Comparison of ENCODE assay signal across 20 cellular contexts in the genomic region with DNA sequence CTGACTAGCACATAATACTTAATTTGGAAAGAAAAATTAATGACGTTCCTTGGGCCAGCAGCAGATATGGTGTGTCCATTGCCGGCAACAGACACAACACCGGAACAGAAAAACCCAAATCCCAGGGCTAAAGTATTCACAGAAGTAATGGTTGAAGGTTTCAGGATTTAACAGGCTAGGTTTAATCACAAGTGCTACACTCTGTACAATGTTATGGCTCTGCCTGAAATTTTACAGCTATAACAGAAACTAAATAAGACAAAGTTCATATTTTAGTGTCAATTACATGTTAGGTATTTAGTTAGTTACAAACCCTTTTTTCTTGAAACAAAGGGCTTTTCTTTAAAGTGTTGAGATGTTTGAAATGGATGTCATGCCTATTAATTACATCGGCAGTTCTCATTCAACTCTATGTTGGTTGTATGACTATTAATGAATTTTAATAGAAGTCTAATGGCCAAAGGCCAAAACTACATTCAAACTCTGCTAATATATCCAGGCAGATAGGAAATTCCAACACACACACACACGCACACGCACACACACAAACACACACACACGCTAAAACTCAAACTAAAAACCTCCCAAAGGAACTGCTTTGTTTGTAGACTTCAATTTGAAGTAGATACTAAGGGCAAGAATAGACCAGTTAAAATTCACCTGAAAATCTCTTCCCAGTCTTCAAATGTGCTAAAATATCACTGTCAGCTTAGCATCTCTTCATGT.
"Had no signal": no experiment of that assay in that cellular context is flagged by ENCODE, and none has a peak within 500 bp of the region (broad histone marks: within the 10 kb centered on the region; RNA-seq: fewer than 3 reads in every experiment).

No MANE protein-coding gene starts in this region.

- H3K4me1 ChIP-seq: gastroesophageal sphincter, suprapubic skin, upper lobe of left lung, uterus had no signal

- H3K4me3 Mint-ChIP-seq: natural killer cell treated with Interleukin-12 subunit alpha and Interleukin-12 subunit beta and Interleukin-15 and Interleukin-18, amount 100 ng/mL, for 72 hours had no signal

- ATAC-seq: gastroesophageal sphincter; natural killer cell treated with Interleukin-12 subunit alpha and Interleukin-12 subunit beta and Interleukin-15 and Interleukin-18, amount 100 ng/mL, for 72 hours; pancreas; right cardiac atrium; stimulated activated naive CD8-positive, alpha-beta T cell treated with anti-CD3 and anti-CD28 coated beads, Interleukin-15, Interleukin-2, amounts not matched to agents 100 U/mL and 50 U/mL, for 24 hours had no signal

- H3K27ac ChIP-seq: coronary artery, esophagus squamous epithelium, gastroesophageal sphincter, pancreas, suprapubic skin, thyroid gland, upper lobe of left lung, uterus had no signal

- H3K27me3 ChIP-seq: esophagus squamous epithelium, gastroesophageal sphincter, pancreas, suprapubic skin, thyroid gland, upper lobe of left lung, uterus had no signal

- H3K4me3 ChIP-seq: coronary artery, esophagus squamous epithelium, gastroesophageal sphincter, pancreas, suprapubic skin, thyroid gland, upper lobe of left lung, uterus had no signal

- DNase-seq: effector memory CD4-positive, alpha-beta T cell; esophagus squamous epithelium; foreskin fibroblast; glutamatergic neuron; kidney; occipital lobe; pancreas; right cardiac atrium; small intestine; stimulated activated CD4-positive, alpha-beta T cell treated with anti-CD3 and anti-CD28 coated beads, Interleukin-12 subunit alpha, Interleukin-12 subunit beta, amount 100 ng/mL, for 4 hours; stimulated activated CD4-positive, alpha-beta T cell treated with anti-CD3 and anti-CD28 coated beads, Interleukin-2, amount 100 ng/mL, for 48 hours; stimulated activated naive CD8-positive, alpha-beta T cell treated with anti-CD3 and anti-CD28 coated beads, Interleukin-15, Interleukin-2, amounts not matched to agents 100 U/mL and 50 U/mL, for 24 hours; thyroid gland; upper lobe of left lung; uterus had no signal

- H3K27ac Mint-ChIP-seq: progenitor cell of endocrine pancreas had no signal

- H3K36me3 ChIP-seq: pancreas, uterus had no signal

- H3K9me3 Mint-ChIP-seq: natural killer cell treated with Interleukin-12 subunit alpha and Interleukin-12 subunit beta and Interleukin-15 and Interleukin-18, amount 100 ng/mL, for 72 hours had no signal

- H3K9me3 ChIP-seq: esophagus squamous epithelium, gastroesophageal sphincter, pancreas, suprapubic skin, thyroid gland, upper lobe of left lung, uterus had no signal

- H3K27me3 Mint-ChIP-seq: natural killer cell treated with Interleukin-12 subunit alpha and Interleukin-12 subunit beta and Interleukin-15 and Interleukin-18, amount 100 ng/mL, for 72 hours; progenitor cell of endocrine pancreas had no signal
